ENCODE assay signal across 1 cellular context in the genomic region with DNA sequence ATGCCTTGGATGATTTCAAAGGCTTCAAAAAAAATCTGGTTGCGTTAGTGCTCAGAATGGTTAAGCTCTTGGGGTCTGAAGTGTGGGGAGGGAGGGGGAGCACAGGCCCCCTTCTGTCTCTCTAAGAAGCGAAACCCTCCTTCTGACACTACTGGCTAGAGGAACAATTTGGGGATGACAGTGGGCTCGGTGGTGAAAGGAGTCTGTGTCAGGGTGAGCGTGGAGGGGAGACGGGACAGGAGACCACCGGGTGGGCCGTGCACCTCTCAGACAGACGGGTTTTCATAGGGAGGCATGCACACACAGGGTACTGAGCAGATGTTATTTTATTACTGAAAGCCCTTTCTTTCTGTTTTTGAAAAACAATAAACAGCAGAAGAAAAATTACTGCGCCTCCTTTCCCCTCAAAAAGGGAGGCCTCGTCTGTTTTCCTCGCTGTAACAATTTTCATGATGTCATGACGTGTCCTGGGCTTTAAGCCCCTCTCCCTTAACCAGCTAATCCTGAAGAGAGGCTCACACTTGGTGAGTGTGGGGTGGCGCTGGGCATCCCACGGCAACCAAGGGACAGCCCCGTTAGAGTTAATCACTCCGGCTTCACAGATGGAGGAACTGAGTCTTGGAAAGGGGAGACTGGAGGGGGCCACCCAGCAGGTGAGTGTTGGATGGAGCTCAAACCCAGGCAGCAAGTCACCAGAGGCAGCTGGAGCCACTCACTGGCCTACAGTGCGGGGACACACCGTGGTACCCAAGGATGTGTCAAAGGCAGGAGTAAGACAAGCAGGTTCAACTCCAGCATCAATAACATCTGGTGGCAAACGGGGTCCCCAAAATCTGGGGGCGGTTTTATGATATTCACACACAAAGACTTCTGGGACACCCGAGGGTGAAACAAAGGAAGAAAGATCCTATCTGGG.
TF ChIP-seq lines count a peak whose summit lies in the region.

No MANE protein-coding gene starts in this region.

TF ChIP-seq in GM23338, 12 proteins besides CTCF, POLR2A, EP300 and RAD21 (continued from another document):
- TF ChIP-seq, protein P1, sequence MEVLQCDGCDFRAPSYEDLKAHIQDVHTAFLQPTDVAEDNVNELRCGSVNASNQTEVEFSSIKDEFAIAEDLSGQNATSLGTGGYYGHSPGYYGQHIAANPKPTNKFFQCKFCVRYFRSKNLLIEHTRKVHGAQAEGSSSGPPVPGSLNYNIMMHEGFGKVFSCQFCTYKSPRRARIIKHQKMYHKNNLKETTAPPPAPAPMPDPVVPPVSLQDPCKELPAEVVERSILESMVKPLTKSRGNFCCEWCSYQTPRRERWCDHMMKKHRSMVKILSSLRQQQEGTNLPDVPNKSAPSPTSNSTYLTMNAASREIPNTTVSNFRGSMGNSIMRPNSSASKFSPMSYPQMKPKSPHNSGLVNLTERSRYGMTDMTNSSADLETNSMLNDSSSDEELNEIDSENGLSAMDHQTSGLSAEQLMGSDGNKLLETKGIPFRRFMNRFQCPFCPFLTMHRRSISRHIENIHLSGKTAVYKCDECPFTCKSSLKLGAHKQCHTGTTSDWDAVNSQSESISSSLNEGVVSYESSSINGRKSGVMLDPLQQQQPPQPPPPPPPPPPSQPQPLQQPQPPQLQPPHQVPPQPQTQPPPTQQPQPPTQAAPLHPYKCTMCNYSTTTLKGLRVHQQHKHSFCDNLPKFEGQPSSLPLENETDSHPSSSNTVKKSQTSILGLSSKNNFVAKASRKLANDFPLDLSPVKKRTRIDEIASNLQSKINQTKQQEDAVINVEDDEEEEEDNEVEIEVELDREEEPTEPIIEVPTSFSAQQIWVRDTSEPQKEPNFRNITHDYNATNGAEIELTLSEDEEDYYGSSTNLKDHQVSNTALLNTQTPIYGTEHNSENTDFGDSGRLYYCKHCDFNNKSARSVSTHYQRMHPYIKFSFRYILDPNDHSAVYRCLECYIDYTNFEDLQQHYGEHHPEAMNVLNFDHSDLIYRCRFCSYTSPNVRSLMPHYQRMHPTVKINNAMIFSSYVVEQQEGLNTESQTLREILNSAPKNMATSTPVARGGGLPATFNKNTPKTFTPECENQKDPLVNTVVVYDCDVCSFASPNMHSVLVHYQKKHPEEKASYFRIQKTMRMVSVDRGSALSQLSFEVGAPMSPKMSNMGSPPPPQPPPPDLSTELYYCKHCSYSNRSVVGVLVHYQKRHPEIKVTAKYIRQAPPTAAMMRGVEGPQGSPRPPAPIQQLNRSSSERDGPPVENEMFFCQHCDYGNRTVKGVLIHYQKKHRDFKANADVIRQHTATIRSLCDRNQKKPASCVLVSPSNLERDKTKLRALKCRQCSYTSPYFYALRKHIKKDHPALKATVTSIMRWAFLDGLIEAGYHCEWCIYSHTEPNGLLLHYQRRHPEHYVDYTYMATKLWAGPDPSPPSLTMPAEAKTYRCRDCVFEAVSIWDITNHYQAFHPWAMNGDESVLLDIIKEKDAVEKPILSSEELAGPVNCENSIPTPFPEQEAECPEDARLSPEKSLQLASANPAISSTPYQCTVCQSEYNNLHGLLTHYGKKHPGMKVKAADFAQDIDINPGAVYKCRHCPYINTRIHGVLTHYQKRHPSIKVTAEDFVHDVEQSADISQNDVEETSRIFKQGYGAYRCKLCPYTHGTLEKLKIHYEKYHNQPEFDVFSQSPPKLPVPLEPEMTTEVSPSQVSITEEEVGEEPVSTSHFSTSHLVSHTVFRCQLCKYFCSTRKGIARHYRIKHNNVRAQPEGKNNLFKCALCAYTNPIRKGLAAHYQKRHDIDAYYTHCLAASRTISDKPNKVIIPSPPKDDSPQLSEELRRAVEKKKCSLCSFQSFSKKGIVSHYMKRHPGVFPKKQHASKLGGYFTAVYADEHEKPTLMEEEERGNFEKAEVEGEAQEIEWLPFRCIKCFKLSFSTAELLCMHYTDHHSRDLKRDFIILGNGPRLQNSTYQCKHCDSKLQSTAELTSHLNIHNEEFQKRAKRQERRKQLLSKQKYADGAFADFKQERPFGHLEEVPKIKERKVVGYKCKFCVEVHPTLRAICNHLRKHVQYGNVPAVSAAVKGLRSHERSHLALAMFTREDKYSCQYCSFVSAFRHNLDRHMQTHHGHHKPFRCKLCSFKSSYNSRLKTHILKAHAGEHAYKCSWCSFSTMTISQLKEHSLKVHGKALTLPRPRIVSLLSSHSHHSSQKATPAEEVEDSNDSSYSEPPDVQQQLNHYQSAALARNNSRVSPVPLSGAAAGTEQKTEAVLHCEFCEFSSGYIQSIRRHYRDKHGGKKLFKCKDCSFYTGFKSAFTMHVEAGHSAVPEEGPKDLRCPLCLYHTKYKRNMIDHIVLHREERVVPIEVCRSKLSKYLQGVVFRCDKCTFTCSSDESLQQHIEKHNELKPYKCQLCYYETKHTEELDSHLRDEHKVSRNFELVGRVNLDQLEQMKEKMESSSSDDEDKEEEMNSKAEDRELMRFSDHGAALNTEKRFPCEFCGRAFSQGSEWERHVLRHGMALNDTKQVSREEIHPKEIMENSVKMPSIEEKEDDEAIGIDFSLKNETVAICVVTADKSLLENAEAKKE (CRISPR knock-in tag; IDR thresholded peaks at IDR 0.05): no peak
- TF ChIP-seq ZNF331 (CRISPR knock-in tag; IDR thresholded peaks at IDR 0.05; ENCODE audit: low read depth) (no peak), POLR2AphosphoS5 (IDR thresholded peaks at IDR 0.05; ENCODE audit: low read depth) (no peak), CREB1 (CRISPR knock-in tag; IDR thresholded peaks at IDR 0.05; ENCODE audit: low read depth) (no peak)
- TF ChIP-seq, protein P2, sequence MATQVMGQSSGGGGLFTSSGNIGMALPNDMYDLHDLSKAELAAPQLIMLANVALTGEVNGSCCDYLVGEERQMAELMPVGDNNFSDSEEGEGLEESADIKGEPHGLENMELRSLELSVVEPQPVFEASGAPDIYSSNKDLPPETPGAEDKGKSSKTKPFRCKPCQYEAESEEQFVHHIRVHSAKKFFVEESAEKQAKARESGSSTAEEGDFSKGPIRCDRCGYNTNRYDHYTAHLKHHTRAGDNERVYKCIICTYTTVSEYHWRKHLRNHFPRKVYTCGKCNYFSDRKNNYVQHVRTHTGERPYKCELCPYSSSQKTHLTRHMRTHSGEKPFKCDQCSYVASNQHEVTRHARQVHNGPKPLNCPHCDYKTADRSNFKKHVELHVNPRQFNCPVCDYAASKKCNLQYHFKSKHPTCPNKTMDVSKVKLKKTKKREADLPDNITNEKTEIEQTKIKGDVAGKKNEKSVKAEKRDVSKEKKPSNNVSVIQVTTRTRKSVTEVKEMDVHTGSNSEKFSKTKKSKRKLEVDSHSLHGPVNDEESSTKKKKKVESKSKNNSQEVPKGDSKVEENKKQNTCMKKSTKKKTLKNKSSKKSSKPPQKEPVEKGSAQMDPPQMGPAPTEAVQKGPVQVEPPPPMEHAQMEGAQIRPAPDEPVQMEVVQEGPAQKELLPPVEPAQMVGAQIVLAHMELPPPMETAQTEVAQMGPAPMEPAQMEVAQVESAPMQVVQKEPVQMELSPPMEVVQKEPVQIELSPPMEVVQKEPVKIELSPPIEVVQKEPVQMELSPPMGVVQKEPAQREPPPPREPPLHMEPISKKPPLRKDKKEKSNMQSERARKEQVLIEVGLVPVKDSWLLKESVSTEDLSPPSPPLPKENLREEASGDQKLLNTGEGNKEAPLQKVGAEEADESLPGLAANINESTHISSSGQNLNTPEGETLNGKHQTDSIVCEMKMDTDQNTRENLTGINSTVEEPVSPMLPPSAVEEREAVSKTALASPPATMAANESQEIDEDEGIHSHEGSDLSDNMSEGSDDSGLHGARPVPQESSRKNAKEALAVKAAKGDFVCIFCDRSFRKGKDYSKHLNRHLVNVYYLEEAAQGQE (IDR thresholded peaks at IDR 0.05; ENCODE audit: unreplicated experiment): no peak
